8 cellular contexts compared by ENCODE assay signal in genomic region chr3:151838574-151839312, GRCh38. TPM values are rescaled to one million over a fixed set of nuclear protein-coding genes. Genes with fewer than 3 reads are reported as not detected.
A peak's percentile ranks its signal among the peaks of the same experiment; 100 is the strongest.
DNase-seq lines count a peak whose midpoint lies in the region; ATAC-seq, FAIRE-seq and TF ChIP-seq lines count a peak whose summit lies in the region.

No MANE protein-coding gene starts in this region.

- FAIRE-seq in GM12878 (lab: Jason Lieb, UNC), result peak; percentile 85

- BruUV-seq in GM12878 (replicated peaks; lab: Mats Ljungman, UMichigan), result no TSS peak

- H3K27me3 ChIP-seq in GM12878 (replicated peaks in 1 of 2; ENCODE audit: control insufficient read depth in 2 of 2, insufficient read depth in 2 of 2, low read length in 1 of 2), result no peaks in the 10 kb centered on the region
- H3K27me3 ChIP-seq in spleen (replicated peaks in 1 of 7), result peaks cover 0 to 11% (median 0%) of the 10 kb centered on the region in 7 donors

- DNase-seq in DMS153 (lab: John Stamatoyannopoulos, UW) (peak; percentile 5), HS-5 (ENCODE audit: low read depth) (peak; percentile 57), NOMO-1 treated with dmso at 0.1 percent for 144 hours (lab: John Stamatoyannopoulos, UW; ENCODE audit: unreplicated experiment) (peak; percentile 85), GM12878 (ENCODE audit: low read depth, low spot score) (peak; percentile 2), iPS-NIHi11 (ENCODE audit: low spot score) (peak; percentile 52), spleen (no peak)

- no peaks in the 10 kb centered on the region for H4K20me1 ChIP-seq in GM12878 (ENCODE audit: control insufficient read depth, insufficient read depth)

- ATAC-seq in GM19438 (IDR thresholded peaks at IDR 0.05; ENCODE audit: low read depth, unreplicated experiment), result peak; percentile 72
- ATAC-seq in GM12878, result peak; percentile 87
- ATAC-seq in GM21737 (IDR thresholded peaks at IDR 0.05; ENCODE audit: unreplicated experiment), result no peak

- H3K9me3 ChIP-seq in GM12878 (replicated peaks; ENCODE audit: control insufficient read depth, insufficient read depth, low read length) (no peaks in the 10 kb centered on the region), spleen (no peaks in the 10 kb centered on the region)

- POLR2A ChIA-PET in GM12878 (lab: Charles Lee), result no interaction called here

- no peak overlapping the region for H2AFZ ChIP-seq in GM12878 (ENCODE audit: control insufficient read depth, low read depth, low read length)

- H3K36me3 ChIP-seq in GM12878 (ENCODE audit: control insufficient read depth in 2 of 2, insufficient read depth in 2 of 2, low read length in 1 of 2) (no peaks in the 10 kb centered on the region), spleen (no peaks in the 10 kb centered on the region)

- no peak overlapping the region for H3K4me2 ChIP-seq in GM12878 (ENCODE audit: control insufficient read depth, insufficient read depth)

- intact Hi-C loops in GM12878 (cut with micrococcal nuclease; ENCODE audit: unreplicated experiment), result loop anchor here (1.0 to 5.0 kb wide), 5 partner anchors 80 to 670 kb away; no protein-coding TSS in a partner anchor
- intact Hi-C loops in spleen (cut with DNase I; ENCODE audit: low total_unique reads), result no loop called here

- no peaks in the 10 kb centered on the region for H3K79me2 ChIP-seq in GM12878 (ENCODE audit: control insufficient read depth, insufficient read depth, low read length)

- no peak overlapping the region for H3K9ac ChIP-seq in GM12878 (ENCODE audit: control insufficient read depth, insufficient read depth, low read length)

- TF ChIP-seq EP300 in GM12878 (IDR thresholded peaks at IDR 0.05; ENCODE audit: borderline replicate concordance in 1 of 2, control insufficient read depth in 1 of 2, low read depth in 2 of 2, low read length in 2 of 2), result no peak

- H3K4me1 ChIP-seq in GM12878 (ENCODE audit: control insufficient read depth, insufficient read depth, low read length) (no peaks in the 10 kb centered on the region), spleen (peaks cover 0 to 24% (median 6%) of the 10 kb centered on the region in 6 donors)

- H3K27ac ChIP-seq in GM12878 (ENCODE audit: control insufficient read depth, insufficient read depth) (no peak overlapping the region), spleen (no peak overlapping the region)

- H3K4me3 ChIP-seq in GM12878 (no peak overlapping the region), spleen (peak overlapping the region in 1 of 8 donors; percentile 41)

- peak; percentile 87 for TF ChIP-seq RAD21 in GM12878 (IDR thresholded peaks at IDR 0.05; ENCODE audit: insufficient read depth, low read depth, low read length)

- RAD21 ChIA-PET in GM12878 (lab: Charles Lee; ENCODE audit: unreplicated experiment), result interaction anchor here (0.6 to 2.7 kb wide), 13 partner anchors 38 to 1214 kb away, joined by 3 to 16 read pairs (median 3); no protein-coding TSS in a partner anchor

- CTCF ChIA-PET in GM12878 (lab: Yijun Ruan, JAX), result interaction anchor here (0.7 to 4.9 kb wide), 24 partner anchors 9 to 676 kb away, joined by 3 to 55 read pairs (median 4); partner anchors contain the start of gene P2RY14

- TF ChIP-seq POLR2A in GM12878 (IDR thresholded peaks at IDR 0.05; ENCODE audit: low read depth, low read length), result no peak
- TF ChIP-seq POLR2A in spleen (IDR thresholded peaks at IDR 0.05), result no peak

- 48% methylated on average over 19 of the region's 19 CpGs for WGBS in GM12878 (ENCODE audit: insufficient coverage, insufficient replicate concordance, low lambda C conversion rate, missing lambda C conversion rate)
- 56 to 61% (median 58%) methylated on average over 19 of the region's 19 CpGs for WGBS in spleen, 5 donors

- in situ Hi-C loops in GM12878 (cut with MboI), result loop anchor here (10.0 kb wide), 1 partner anchor 404 kb away; no protein-coding TSS in a partner anchor

- TF ChIP-seq CTCF in GM12878 (IDR thresholded peaks at IDR 0.05 in 2 of 3, conservative IDR thresholded peaks at IDR 0.05 in 1 of 3; ENCODE audit: control insufficient read depth in 2 of 3, extremely low read depth in 1 of 3, insufficient read depth in 1 of 3, low read depth in 3 of 3, low read length in 3 of 3) (peak; percentile 66 to 75 (median 73); a peak in 5 of 6 replicates), spleen (IDR thresholded peaks at IDR 0.05 in 8 of 11, conservative IDR thresholded peaks at IDR 0.05 in 3 of 11) (peak; percentile 34 to 82 (median 74))

- SMC1A ChIA-PET in GM12878 (lab: Charles Lee; ENCODE audit: uncharacterized antibody, unreplicated experiment), result interaction anchor here (0.6 to 4.3 kb wide), 15 partner anchors 9 to 671 kb away, joined by 3 to 38 read pairs (median 3); no protein-coding TSS in a partner anchor

TF ChIP-seq in GM12878, 131 proteins besides CTCF, POLR2A, EP300 and RAD21:
- TF ChIP-seq ZNF622 (IDR thresholded peaks at IDR 0.05), result no peak
- no peak for TF ChIP-seq TCF12 (IDR thresholded peaks at IDR 0.05; ENCODE audit: low read depth, low read length)
- peak; percentile 75 for TF ChIP-seq SMC3 (IDR thresholded peaks at IDR 0.05; ENCODE audit: borderline replicate concordance, low read length)
- TF ChIP-seq RCOR1 (conservative IDR thresholded peaks at IDR 0.05; ENCODE audit: low read depth, low read length), result no peak
- no peak for TF ChIP-seq SRF (IDR thresholded peaks at IDR 0.05; ENCODE audit: low read depth in 2 of 2, low read length in 2 of 2)
- TF ChIP-seq NFXL1 (IDR thresholded peaks at IDR 0.05; ENCODE audit: borderline replicate concordance), result no peak
- TF ChIP-seq TCF7 (IDR thresholded peaks at IDR 0.05; ENCODE audit: borderline replicate concordance), result 0 out of 2 replicates have a peak, but pooled peaks have one; percentile 17
- no peak for TF ChIP-seq TARDBP (IDR thresholded peaks at IDR 0.05; ENCODE audit: borderline replicate concordance)
- 0 out of 2 replicates have a peak, but pooled peaks have one; percentile 40 for TF ChIP-seq PAX5 (IDR thresholded peaks at IDR 0.05; ENCODE audit: borderline replicate concordance, low read depth, low read length)
- TF ChIP-seq PAX8 (IDR thresholded peaks at IDR 0.05), result 0 out of 2 replicates have a peak, but pooled peaks have one; percentile 37
- no peak for TF ChIP-seq ZNF384 (IDR thresholded peaks at IDR 0.05; ENCODE audit: borderline replicate concordance, low read depth, low read length)
- TF ChIP-seq EZH2 (IDR thresholded peaks at IDR 0.05; ENCODE audit: borderline replicate concordance, control insufficient read depth, low read depth, low read length), result no peak
- TF ChIP-seq NFYA (IDR thresholded peaks at IDR 0.05; ENCODE audit: borderline replicate concordance, low read depth, low read length), result no peak
- TF ChIP-seq SUPT20H (IDR thresholded peaks at IDR 0.05; ENCODE audit: borderline replicate concordance, control insufficient read depth, low read depth, low read length), result no peak
- TF ChIP-seq HDAC6 (IDR thresholded peaks at IDR 0.05; ENCODE audit: unreplicated experiment), result no peak

RNA-seq across cellular contexts. Expression of gene AADAC, which starts 24.8 kb away (rescaled TPM):
- total RNA-seq in GM12878 (2013; cell fraction: nucleolus; rRNA removed), result not detected in 2 replicates
- total RNA-seq in GM12878 (2014; rRNA removed), result not detected in 2 replicates
- not detected in 2 replicates for total RNA-seq in GM12878 (2014; rRNA removed; fragmentation: Illumina TruSeq; extraction: Trizol)
- 0.13 TPM in 1 of 2 replicates, not detected in the other for total RNA-seq in GM12878 (2021)
- polyA plus RNA-seq in GM12878 (2011; ENCODE audit: low read depth), result not detected
- polyA plus RNA-seq in GM12878 (2011; rRNA removed), result not detected in 2 replicates
- not detected in 2 replicates for polyA plus RNA-seq in GM12878 (2011; cell fraction: cytosol; rRNA removed)
- not detected in 2 replicates for polyA plus RNA-seq in GM12878 (2011; cell fraction: nucleus; rRNA removed)
- polyA plus RNA-seq in GM12878 (2012), result not detected in 2 replicates
- not detected in 2 replicates for polyA plus RNA-seq in GM12878 (2014; fragmentation: Illumina TruSeq; extraction: Trizol)
- not detected for polyA plus RNA-seq in GM12878 (2014; fragmentation: Nextera tagmentation; extraction: Ambion mirVana)
- not detected in 2 replicates for polyA plus RNA-seq in GM12878 (2014; rRNA removed)
- polyA plus RNA-seq in GM12878 (2016; fragmentation: Nextera tagmentation; extraction: Ambion mirVana), result not detected
- not detected in 2 replicates for polyA minus RNA-seq in GM12878 (2011; rRNA and poly(A)+ RNA removed)
- polyA minus RNA-seq in GM12878 (2011; cell fraction: cytosol; rRNA and poly(A)+ RNA removed), result not detected in 2 replicates
- polyA minus RNA-seq in GM12878 (2011; cell fraction: nucleus; rRNA and poly(A)+ RNA removed), result not detected in 2 replicates
- total RNA-seq in spleen, result under 1 TPM in 1 of 7 donors, not detected in 6; 0.22 TPM
- polyA plus RNA-seq in spleen, result not detected

RNA-seq across cellular contexts. Expression of gene SUCNR1, which starts 34.7 kb away (rescaled TPM):
- total RNA-seq in GM12878 (2013; cell fraction: nucleolus; rRNA removed), result not detected in 2 replicates
- 0.06 and 0.16 TPM in 2 replicates for total RNA-seq in GM12878 (2014; rRNA removed)
- 0.09 TPM in 2 replicates for total RNA-seq in GM12878 (2014; rRNA removed; fragmentation: Illumina TruSeq; extraction: Trizol)
- total RNA-seq in GM12878 (2021), result 0.08 TPM in 1 of 2 replicates, not detected in the other
- not detected for polyA plus RNA-seq in GM12878 (2011; ENCODE audit: low read depth)
- polyA plus RNA-seq in GM12878 (2011; rRNA removed), result 0.07 and 0.11 TPM in 2 replicates
- polyA plus RNA-seq in GM12878 (2011; cell fraction: cytosol; rRNA removed), result 0.02 and 0.03 TPM in 2 replicates
- polyA plus RNA-seq in GM12878 (2011; cell fraction: nucleus; rRNA removed), result 0.06 TPM in 1 of 2 replicates, not detected in the other
- not detected in 2 replicates for polyA plus RNA-seq in GM12878 (2012)
- polyA plus RNA-seq in GM12878 (2014; fragmentation: Illumina TruSeq; extraction: Trizol), result 0.05 and 0.12 TPM in 2 replicates
- under 1 TPM in 1 of 2 experiments, not detected in 1; 0.05 TPM for polyA plus RNA-seq in GM12878 (2014; fragmentation: Nextera tagmentation; extraction: Ambion mirVana)
- 0.03 and 0.09 TPM in 2 replicates for polyA plus RNA-seq in GM12878 (2014; rRNA removed)
- not detected for polyA plus RNA-seq in GM12878 (2016; fragmentation: Nextera tagmentation; extraction: Ambion mirVana)
- polyA minus RNA-seq in GM12878 (2011; rRNA and poly(A)+ RNA removed), result not detected in 2 replicates
- not detected in 2 replicates for polyA minus RNA-seq in GM12878 (2011; cell fraction: cytosol; rRNA and poly(A)+ RNA removed)
- 0.12 TPM in 1 of 2 replicates, not detected in the other for polyA minus RNA-seq in GM12878 (2011; cell fraction: nucleus; rRNA and poly(A)+ RNA removed)
- 10 to 100 TPM in 5 of 7 donors, 1 to 10 TPM in 2; 6.5 to 21.5 (median 11.7) TPM for total RNA-seq in spleen
- under 1 TPM; 0.37 to 0.96 (median 0.65) TPM for polyA plus RNA-seq in spleen

Comparison
In these comparisons a context has a peak if more than half of its experiments do, and no peak if none do; other contexts are left out.
1. RNA of gene SUCNR1, which starts 34.7 kb away (total RNA-seq): 6.5 to 21.5 TPM in spleen; 0.06 to 0.16 TPM in GM12878; every median in the first group is over 4 times any median in the second.